ENCODE assay signal across 1 cellular context in genomic region chr6:157339432-157339831, GRCh38.
TF ChIP-seq lines count a peak whose summit lies in the region.

No MANE protein-coding gene starts in this region.

TF ChIP-seq in HepG2, 621 proteins besides CTCF, POLR2A, EP300 and RAD21 (continued from another document):
- TF ChIP-seq, protein P1, sequence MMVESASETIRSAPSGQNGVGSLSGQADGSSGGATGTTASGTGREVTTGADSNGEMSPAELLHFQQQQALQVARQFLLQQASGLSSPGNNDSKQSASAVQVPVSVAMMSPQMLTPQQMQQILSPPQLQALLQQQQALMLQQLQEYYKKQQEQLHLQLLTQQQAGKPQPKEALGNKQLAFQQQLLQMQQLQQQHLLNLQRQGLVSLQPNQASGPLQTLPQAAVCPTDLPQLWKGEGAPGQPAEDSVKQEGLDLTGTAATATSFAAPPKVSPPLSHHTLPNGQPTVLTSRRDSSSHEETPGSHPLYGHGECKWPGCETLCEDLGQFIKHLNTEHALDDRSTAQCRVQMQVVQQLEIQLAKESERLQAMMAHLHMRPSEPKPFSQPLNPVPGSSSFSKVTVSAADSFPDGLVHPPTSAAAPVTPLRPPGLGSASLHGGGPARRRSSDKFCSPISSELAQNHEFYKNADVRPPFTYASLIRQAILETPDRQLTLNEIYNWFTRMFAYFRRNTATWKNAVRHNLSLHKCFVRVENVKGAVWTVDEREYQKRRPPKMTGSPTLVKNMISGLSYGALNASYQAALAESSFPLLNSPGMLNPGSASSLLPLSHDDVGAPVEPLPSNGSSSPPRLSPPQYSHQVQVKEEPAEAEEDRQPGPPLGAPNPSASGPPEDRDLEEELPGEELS (CRISPR knock-in tag; IDR thresholded peaks at IDR 0.05), result no peak
- TF ChIP-seq, protein P2, sequence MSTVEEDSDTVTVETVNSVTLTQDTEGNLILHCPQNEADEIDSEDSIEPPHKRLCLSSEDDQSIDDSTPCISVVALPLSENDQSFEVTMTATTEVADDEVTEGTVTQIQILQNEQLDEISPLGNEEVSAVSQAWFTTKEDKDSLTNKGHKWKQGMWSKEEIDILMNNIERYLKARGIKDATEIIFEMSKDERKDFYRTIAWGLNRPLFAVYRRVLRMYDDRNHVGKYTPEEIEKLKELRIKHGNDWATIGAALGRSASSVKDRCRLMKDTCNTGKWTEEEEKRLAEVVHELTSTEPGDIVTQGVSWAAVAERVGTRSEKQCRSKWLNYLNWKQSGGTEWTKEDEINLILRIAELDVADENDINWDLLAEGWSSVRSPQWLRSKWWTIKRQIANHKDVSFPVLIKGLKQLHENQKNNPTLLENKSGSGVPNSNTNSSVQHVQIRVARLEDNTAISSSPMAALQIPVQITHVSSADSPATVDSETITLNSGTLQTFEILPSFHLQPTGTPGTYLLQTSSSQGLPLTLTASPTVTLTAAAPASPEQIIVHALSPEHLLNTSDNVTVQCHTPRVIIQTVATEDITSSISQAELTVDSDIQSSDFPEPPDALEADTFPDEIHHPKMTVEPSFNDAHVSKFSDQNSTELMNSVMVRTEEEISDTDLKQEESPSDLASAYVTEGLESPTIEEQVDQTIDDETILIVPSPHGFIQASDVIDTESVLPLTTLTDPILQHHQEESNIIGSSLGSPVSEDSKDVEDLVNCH (CRISPR knock-in tag; IDR thresholded peaks at IDR 0.05), result no peak
- TF ChIP-seq HNF1B (CRISPR knock-in tag; IDR thresholded peaks at IDR 0.05) (peak; percentile 73; the same call in 1 of the 2 replicates), ZNF572 (CRISPR knock-in tag; IDR thresholded peaks at IDR 0.05) (peak; percentile 74; the same call in 1 of the 2 replicates)
